Comparison of ENCODE assay signal across 8 cellular contexts in genomic region chr5:68214472-68215207, GRCh38. TPM values are rescaled to one million over a fixed set of nuclear protein-coding genes. Genes with fewer than 3 reads are reported as not detected.
DNase-seq lines count a peak whose midpoint lies in the region; ATAC-seq and TF ChIP-seq lines count a peak whose summit lies in the region.

No MANE protein-coding gene starts in this region.

- peak; percentile 12 for DNase-seq in A172 (ENCODE audit: low spot score)
- peak; percentile 70 for DNase-seq in GM10266 (ENCODE audit: extremely low spot score)
- DNase-seq in HT-29 (ENCODE audit: low spot score), result peak; percentile 29
- DNase-seq in activated naive CD8-positive, alpha-beta T cell treated with anti-CD3 and anti-CD28 coated beads, Interleukin-2, amount 10 ng/mL, durations not matched to agents 7 days and 5 days, result no peak
- DNase-seq in iPS-NIHi7 (ENCODE audit: extremely low spot score), result peak; percentile 62
- no peak for DNase-seq in stimulated activated naive CD8-positive, alpha-beta T cell treated with anti-CD3 and anti-CD28 coated beads, Interleukin-15, amount 100 ng/mL, for 72 hours
- DNase-seq in HuH-7 (ENCODE audit: low spot score), result no peak

- peaks cover 9% of the 10 kb centered on the region for H3K36me3 Mint-ChIP-seq in activated naive CD8-positive, alpha-beta T cell treated with anti-CD3 and anti-CD28 coated beads, Interleukin-2, amount 10 ng/mL, durations not matched to agents 7 days and 5 days

- ATAC-seq in activated naive CD8-positive, alpha-beta T cell treated with anti-CD3 and anti-CD28 coated beads, Interleukin-2, amount 10 ng/mL, durations not matched to agents 7 days and 5 days (ENCODE audit: low read depth), result peak; percentile 7
- ATAC-seq in stimulated activated naive CD8-positive, alpha-beta T cell treated with anti-CD3 and anti-CD28 coated beads, Interleukin-15, amount 100 ng/mL, for 72 hours, result peak; percentile 22
- ATAC-seq in HG02571 (IDR thresholded peaks at IDR 0.05; ENCODE audit: unreplicated experiment), result no peak

- peaks cover 29% of the 10 kb centered on the region for H3K4me1 Mint-ChIP-seq in activated naive CD8-positive, alpha-beta T cell treated with anti-CD3 and anti-CD28 coated beads, Interleukin-2, amount 10 ng/mL, durations not matched to agents 7 days and 5 days
- peaks cover 38% of the 10 kb centered on the region for H3K4me1 Mint-ChIP-seq in stimulated activated naive CD8-positive, alpha-beta T cell treated with anti-CD3 and anti-CD28 coated beads, Interleukin-15, amount 100 ng/mL, for 72 hours

- peaks cover 19% of the 10 kb centered on the region for H3K9me3 Mint-ChIP-seq in activated naive CD8-positive, alpha-beta T cell treated with anti-CD3 and anti-CD28 coated beads, Interleukin-2, amount 10 ng/mL, durations not matched to agents 7 days and 5 days
- peaks cover 16 to 26% of the 10 kb centered on the region in 2 donors for H3K9me3 Mint-ChIP-seq in stimulated activated naive CD8-positive, alpha-beta T cell treated with anti-CD3 and anti-CD28 coated beads, Interleukin-15, amount 100 ng/mL, for 72 hours

- peak overlapping the region; percentile 95 for H3K27ac Mint-ChIP-seq in activated naive CD8-positive, alpha-beta T cell treated with anti-CD3 and anti-CD28 coated beads, Interleukin-2, amount 10 ng/mL, durations not matched to agents 7 days and 5 days
- H3K27ac Mint-ChIP-seq in stimulated activated naive CD8-positive, alpha-beta T cell treated with anti-CD3 and anti-CD28 coated beads, Interleukin-15, amount 100 ng/mL, for 72 hours, result peak overlapping the region; percentile 96 to 98

- no peak for TF ChIP-seq CTCF in GM10266 (IDR thresholded peaks at IDR 0.05; ENCODE audit: control insufficient read depth, insufficient read depth, low read depth, missing control alignments)

- POLR2A ChIA-PET in activated naive CD8-positive, alpha-beta T cell treated with anti-CD3 and anti-CD28 coated beads, Interleukin-2, amount 10 ng/mL, durations not matched to agents 7 days and 5 days (lab: Charles Lee), result interaction anchor here (0.6 to 3.1 kb wide), 17 partner anchors 10 to 1374 kb away, joined by 3 to 28 read pairs (median 6); no protein-coding TSS in a partner anchor

- no peaks in the 10 kb centered on the region for H3K27me3 Mint-ChIP-seq in activated naive CD8-positive, alpha-beta T cell treated with anti-CD3 and anti-CD28 coated beads, Interleukin-2, amount 10 ng/mL, durations not matched to agents 7 days and 5 days
- no peaks in the 10 kb centered on the region for H3K27me3 Mint-ChIP-seq in stimulated activated naive CD8-positive, alpha-beta T cell treated with anti-CD3 and anti-CD28 coated beads, Interleukin-15, amount 100 ng/mL, for 72 hours

- peak overlapping the region; percentile 94 for H3K4me3 Mint-ChIP-seq in activated naive CD8-positive, alpha-beta T cell treated with anti-CD3 and anti-CD28 coated beads, Interleukin-2, amount 10 ng/mL, durations not matched to agents 7 days and 5 days
- peak overlapping the region; percentile 93 to 98 for H3K4me3 Mint-ChIP-seq in stimulated activated naive CD8-positive, alpha-beta T cell treated with anti-CD3 and anti-CD28 coated beads, Interleukin-15, amount 100 ng/mL, for 72 hours

RNA-seq across cellular contexts. Expression of gene PIK3R1, which starts 0.9 kb away (rescaled TPM):
- 11.4 and 15.2 TPM in 2 replicates for total RNA-seq in A172 (2014; rRNA removed; shearing (Covaris generic))
- total RNA-seq in HT-29 (2014; rRNA removed; shearing (Covaris generic)), result 31.3 and 33.4 TPM in 2 replicates
- 10 to 100 TPM; 86.5 to 86.8 TPM for total RNA-seq in activated naive CD8-positive, alpha-beta T cell treated with anti-CD3 and anti-CD28 coated beads, Interleukin-2, amount 10 ng/mL, durations not matched to agents 7 days and 5 days

Comparison
In these comparisons a context has a peak if more than half of its experiments do, and no peak if none do; other contexts are left out.
1. DNase-seq: peak in A172 (single experiment), GM10266 (single experiment), HT-29 (single experiment) and iPS-NIHi7 (single experiment); none in activated naive CD8-positive, alpha-beta T cell treated with anti-CD3 and anti-CD28 coated beads, Interleukin-2, amount 10 ng/mL, durations not matched to agents 7 days and 5 days (single experiment), stimulated activated naive CD8-positive, alpha-beta T cell treated with anti-CD3 and anti-CD28 coated beads, Interleukin-15, amount 100 ng/mL, for 72 hours (0 of 2) and HuH-7 (single experiment).